2 cellular contexts compared by ENCODE assay signal in the genomic region with DNA sequence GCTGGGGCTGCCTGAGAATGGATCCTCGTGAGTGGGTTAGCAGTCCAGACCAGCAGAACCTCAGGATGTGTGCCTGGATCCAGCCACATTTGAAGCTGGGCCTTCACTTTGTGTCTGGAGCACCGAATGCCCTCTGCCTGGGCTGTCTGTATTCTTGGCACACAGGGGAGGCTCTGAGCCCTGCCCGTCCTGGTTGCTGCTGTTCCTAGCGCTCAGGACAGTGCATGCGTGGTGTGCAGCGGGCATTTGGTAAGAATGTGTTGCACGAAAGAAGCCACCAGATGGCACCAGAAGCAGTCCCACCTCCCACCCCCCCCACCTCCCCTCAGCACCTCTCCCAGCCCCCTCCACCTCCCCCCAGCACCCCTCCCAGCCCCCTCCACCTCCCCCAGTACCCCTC.
TF ChIP-seq lines count a peak whose summit lies in the region.

No MANE protein-coding gene starts in this region.

TF ChIP-seq in GM23338, 12 proteins besides CTCF, POLR2A, EP300 and RAD21:
- TF ChIP-seq JUNB (IDR thresholded peaks at IDR 0.05; ENCODE audit: unreplicated experiment), result no peak
- no peak for TF ChIP-seq STAT1 (IDR thresholded peaks at IDR 0.05; ENCODE audit: unreplicated experiment)
- TF ChIP-seq POLR2AphosphoS5 (IDR thresholded peaks at IDR 0.05; ENCODE audit: low read depth), result no peak
- no peak for TF ChIP-seq EZH2 (IDR thresholded peaks at IDR 0.05; ENCODE audit: low read depth, unreplicated experiment)
- TF ChIP-seq NANOG (IDR thresholded peaks at IDR 0.05; ENCODE audit: borderline replicate concordance), result no peak
- TF ChIP-seq ZNF114 (CRISPR knock-in tag; IDR thresholded peaks at IDR 0.05), result no peak
- TF ChIP-seq CREB1 (CRISPR knock-in tag; IDR thresholded peaks at IDR 0.05; ENCODE audit: low read depth), result no peak
- no peak for TF ChIP-seq REST (IDR thresholded peaks at IDR 0.05; ENCODE audit: unreplicated experiment)
- TF ChIP-seq, protein P1, sequence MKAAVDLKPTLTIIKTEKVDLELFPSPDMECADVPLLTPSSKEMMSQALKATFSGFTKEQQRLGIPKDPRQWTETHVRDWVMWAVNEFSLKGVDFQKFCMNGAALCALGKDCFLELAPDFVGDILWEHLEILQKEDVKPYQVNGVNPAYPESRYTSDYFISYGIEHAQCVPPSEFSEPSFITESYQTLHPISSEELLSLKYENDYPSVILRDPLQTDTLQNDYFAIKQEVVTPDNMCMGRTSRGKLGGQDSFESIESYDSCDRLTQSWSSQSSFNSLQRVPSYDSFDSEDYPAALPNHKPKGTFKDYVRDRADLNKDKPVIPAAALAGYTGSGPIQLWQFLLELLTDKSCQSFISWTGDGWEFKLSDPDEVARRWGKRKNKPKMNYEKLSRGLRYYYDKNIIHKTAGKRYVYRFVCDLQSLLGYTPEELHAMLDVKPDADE (IDR thresholded peaks at IDR 0.05), result no peak

TF ChIP-seq in liver, 16 proteins besides CTCF, POLR2A, EP300 and RAD21 (continued from another document):
- TF ChIP-seq, protein P2, sequence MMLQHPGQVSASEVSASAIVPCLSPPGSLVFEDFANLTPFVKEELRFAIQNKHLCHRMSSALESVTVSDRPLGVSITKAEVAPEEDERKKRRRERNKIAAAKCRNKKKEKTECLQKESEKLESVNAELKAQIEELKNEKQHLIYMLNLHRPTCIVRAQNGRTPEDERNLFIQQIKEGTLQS (IDR thresholded peaks at IDR 0.05), result no peak
- no peak for TF ChIP-seq RXRA (IDR thresholded peaks at IDR 0.05)
- TF ChIP-seq SP1 (IDR thresholded peaks at IDR 0.05), result no peak
